In the genomic region with DNA sequence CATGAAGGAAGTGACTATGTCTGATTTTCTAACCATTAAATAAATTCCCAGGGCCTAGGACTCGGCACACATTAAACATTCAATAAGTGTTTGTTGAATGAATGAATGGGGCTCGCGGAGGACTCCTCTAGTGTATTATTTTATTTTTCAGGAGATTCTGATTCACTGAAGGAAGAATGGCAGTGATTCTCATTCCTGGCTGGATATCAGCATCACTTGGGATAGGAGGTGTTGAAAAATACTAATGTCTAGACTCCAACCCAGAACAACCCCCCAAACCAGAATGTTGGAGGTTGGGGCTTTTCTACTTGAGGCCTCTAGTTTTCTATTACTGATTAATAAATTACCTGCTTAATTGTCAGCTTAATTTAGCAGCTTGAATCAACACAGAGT, we compare ENCODE assay signal across 23 cellular contexts.
"Had no signal": no experiment of that assay in that cellular context is flagged by ENCODE, and none has a peak within 500 bp of the region (broad histone marks: within the 10 kb centered on the region; RNA-seq: fewer than 3 reads in every experiment).

No MANE protein-coding gene starts in this region.

- H3K27ac ChIP-seq: brain microvascular endothelial cell, ovary, thyroid gland, upper lobe of left lung, vagina had no signal

- H3K4me3 ChIP-seq: ovary, prostate gland, stomach, thyroid gland, upper lobe of left lung, vagina had no signal

- H3K4me1 Mint-ChIP-seq: activated CD4-positive, alpha-beta T cell treated with anti-CD3 and anti-CD28 coated beads for 36 hours; activated CD8-positive, alpha-beta memory T cell treated with anti-CD3 and anti-CD28 coated beads, Interleukin-2, amount 10 ng/mL, durations not matched to agents 7 days and 5 days had no signal

- H3K36me3 Mint-ChIP-seq: activated CD8-positive, alpha-beta memory T cell treated with anti-CD3 and anti-CD28 coated beads, Interleukin-2, amount 10 ng/mL, durations not matched to agents 7 days and 5 days; activated naive CD8-positive, alpha-beta T cell; memory B cell; stimulated activated naive B cell treated with anti-CD40 and anti-IgM and Interleukin-4, amounts not matched to agents 10 μg/mL and 1 μg/mL and 100 μg/mL, for 72 hours had no signal

- H3K27me3 Mint-ChIP-seq: activated CD8-positive, alpha-beta memory T cell treated with anti-CD3 and anti-CD28 coated beads, Interleukin-2, amount 10 ng/mL, durations not matched to agents 7 days and 5 days; activated naive CD8-positive, alpha-beta T cell; dendritic cell treated with granulocyte-macrophage colony-stimulating factor and Interleukin-4, amounts not matched to agents 40 ng/mL and 50 ng/mL, for 4 days; memory B cell had no signal

- DNase-seq: activated CD4-positive, alpha-beta T cell treated with anti-CD3 and anti-CD28 coated beads for 36 hours; activated CD4-positive, CD25-positive, alpha-beta regulatory T cell; activated CD8-positive, alpha-beta memory T cell treated with anti-CD3 and anti-CD28 coated beads, Interleukin-2, amount 10 ng/mL, durations not matched to agents 7 days and 5 days; activated CD8-positive, alpha-beta T cell treated with anti-CD3 and anti-CD28 coated beads, Interleukin-2, amount 10 ng/mL, durations not matched to agents 7 days and 5 days; activated effector memory CD4-positive, alpha-beta T cell treated with Interleukin-2 at 50 U/mL for 16 hours; activated naive CD4-positive, alpha-beta T cell treated with Interleukin-2 at 50 U/mL for 16 hours; brain microvascular endothelial cell; central memory CD4-positive, alpha-beta T cell; effector memory CD4-positive, alpha-beta T cell; naive thymus-derived CD4-positive, alpha-beta T cell; ovary; retina; stimulated activated CD4-positive, alpha-beta T cell treated with anti-CD3 and anti-CD28 coated beads, Interleukin-15, amount 100 ng/mL, for 24 hours; stimulated activated CD4-positive, alpha-beta T cell treated with anti-CD3 and anti-CD28 coated beads, Interleukin-2, amount 100 ng/mL, for 24 hours; stimulated activated naive B cell treated with anti-CD40 and anti-IgM and Interleukin-4, amounts not matched to agents 10 μg/mL and 1 μg/mL and 100 μg/mL, for 72 hours; thyroid gland; upper lobe of left lung had no signal

- H3K27me3 ChIP-seq: brain microvascular endothelial cell, ovary, stomach, thyroid gland, upper lobe of left lung, vagina had no signal

- H3K4me1 ChIP-seq: thyroid gland, vagina had no signal

- H3K27ac Mint-ChIP-seq: activated CD4-positive, alpha-beta T cell treated with anti-CD3 and anti-CD28 coated beads for 36 hours; activated CD8-positive, alpha-beta memory T cell treated with anti-CD3 and anti-CD28 coated beads, Interleukin-2, amount 10 ng/mL, durations not matched to agents 7 days and 5 days; activated CD8-positive, alpha-beta T cell treated with anti-CD3 and anti-CD28 coated beads, Interleukin-2, amount 10 ng/mL, durations not matched to agents 7 days and 5 days; activated naive CD8-positive, alpha-beta T cell; dendritic cell treated with granulocyte-macrophage colony-stimulating factor and Interleukin-4, amounts not matched to agents 40 ng/mL and 50 ng/mL, for 4 days; memory B cell; naive thymus-derived CD4-positive, alpha-beta T cell; stimulated activated naive B cell treated with anti-CD40 and anti-IgM and Interleukin-4, amounts not matched to agents 10 μg/mL and 1 μg/mL and 100 μg/mL, for 72 hours had no signal

- H3K4me3 Mint-ChIP-seq: activated CD4-positive, alpha-beta T cell treated with anti-CD3 and anti-CD28 coated beads for 36 hours; activated CD8-positive, alpha-beta memory T cell treated with anti-CD3 and anti-CD28 coated beads, Interleukin-2, amount 10 ng/mL, durations not matched to agents 7 days and 5 days; activated CD8-positive, alpha-beta T cell treated with anti-CD3 and anti-CD28 coated beads, Interleukin-2, amount 10 ng/mL, durations not matched to agents 7 days and 5 days; activated naive CD8-positive, alpha-beta T cell; dendritic cell treated with granulocyte-macrophage colony-stimulating factor and Interleukin-4, amounts not matched to agents 40 ng/mL and 50 ng/mL, for 4 days; memory B cell; naive thymus-derived CD4-positive, alpha-beta T cell; stimulated activated naive B cell treated with anti-CD40 and anti-IgM and Interleukin-4, amounts not matched to agents 10 μg/mL and 1 μg/mL and 100 μg/mL, for 72 hours had no signal

- H3K9me3 ChIP-seq: ovary, prostate gland, stomach, thyroid gland, upper lobe of left lung, vagina had no signal

- ATAC-seq: activated CD4-positive, alpha-beta T cell treated with anti-CD3 and anti-CD28 coated beads for 36 hours; activated CD8-positive, alpha-beta memory T cell treated with anti-CD3 and anti-CD28 coated beads, Interleukin-2, amount 10 ng/mL, durations not matched to agents 7 days and 5 days; activated CD8-positive, alpha-beta T cell treated with anti-CD3 and anti-CD28 coated beads, Interleukin-2, amount 10 ng/mL, durations not matched to agents 7 days and 5 days; naive thymus-derived CD4-positive, alpha-beta T cell; stimulated activated naive B cell treated with anti-CD40 and anti-IgM and Interleukin-4, amounts not matched to agents 10 μg/mL and 1 μg/mL and 100 μg/mL, for 72 hours had no signal

- H3K36me3 ChIP-seq: brain microvascular endothelial cell, ovary, prostate gland, stomach, thyroid gland, upper lobe of left lung, vagina had no signal

- H3K9me3 Mint-ChIP-seq: dendritic cell treated with granulocyte-macrophage colony-stimulating factor and Interleukin-4, amounts not matched to agents 40 ng/mL and 50 ng/mL, for 4 days; stimulated activated naive B cell treated with anti-CD40 and anti-IgM and Interleukin-4, amounts not matched to agents 10 μg/mL and 1 μg/mL and 100 μg/mL, for 72 hours had no signal
